10 cellular contexts compared by ENCODE assay signal in genomic region chr20:57717797-57718196, GRCh38. TPM values are rescaled to one million over a fixed set of nuclear protein-coding genes. Genes with fewer than 3 reads are reported as not detected.
DNase-seq lines count a peak whose midpoint lies in the region; ATAC-seq and TF ChIP-seq lines count a peak whose summit lies in the region.
"Had no signal": no experiment of that assay in that cellular context is flagged by ENCODE, and none has a peak within 500 bp of the region (broad histone marks: within the 10 kb centered on the region; RNA-seq: fewer than 3 reads in every experiment).

No MANE protein-coding gene starts in this region.

- BruUV-seq in Caco-2 (replicated peaks; lab: Mats Ljungman, UMichigan): no TSS peak

- no peak overlapping the region for H3K27ac Mint-ChIP-seq in Caco-2 (ENCODE audit: unreplicated experiment)
- peak overlapping the region; percentile 85 for H3K27ac Mint-ChIP-seq in central memory CD8-positive, alpha-beta T cell (ENCODE audit: low read depth)
- H3K27ac Mint-ChIP-seq: activated CD8-positive, alpha-beta T cell treated with anti-CD3 and anti-CD28 coated beads, Interleukin-2, amount 10 ng/mL, durations not matched to agents 7 days and 5 days had no signal

- DNase-seq in Caco-2: no peak
- peak; percentile 52 for DNase-seq in MG63
- DNase-seq in central memory CD8-positive, alpha-beta T cell (ENCODE audit: low spot score in 2 of 2): no peak
- DNase-seq in amniotic stem cell (lab: John Stamatoyannopoulos, UW): no peak
- DNase-seq in T-helper 1 cell: no peak
- no peak for DNase-seq in vagina (ENCODE audit: extremely low spot score in 2 of 2)

- H3K9me3 ChIP-seq in Caco-2 (no peaks in the 10 kb centered on the region), MG63 (no peaks in the 10 kb centered on the region), parathyroid adenoma (ENCODE audit: control insufficient read depth, low read length) (no peaks in the 10 kb centered on the region), vagina (no peaks in the 10 kb centered on the region)

- no peaks in the 10 kb centered on the region for H3K9me3 Mint-ChIP-seq in Caco-2 (ENCODE audit: unreplicated experiment)
- H3K9me3 Mint-ChIP-seq in central memory CD8-positive, alpha-beta T cell: no peaks in the 10 kb centered on the region

- CTCF ChIA-PET in Caco-2 (lab: Charles Lee): interaction anchor here (0.6 to 1.5 kb wide), 4 partner anchors 8 to 387 kb away, joined by 3 to 5 read pairs (median 4); partner anchors contain the start of gene PMEPA1

- no peaks in the 10 kb centered on the region for H3K4me1 Mint-ChIP-seq in Caco-2 (ENCODE audit: low read depth, unreplicated experiment)
- peaks cover 9% of the 10 kb centered on the region for H3K4me1 Mint-ChIP-seq in central memory CD8-positive, alpha-beta T cell

- no peaks in the 10 kb centered on the region for H3K27me3 ChIP-seq in Caco-2 (replicated peaks; ENCODE audit: control insufficient read depth, insufficient read depth, low read length)
- H3K27me3 ChIP-seq in MG63: no peaks in the 10 kb centered on the region
- no peaks in the 10 kb centered on the region for H3K27me3 ChIP-seq in parathyroid adenoma (ENCODE audit: control insufficient read depth, insufficient read depth, low read length)
- H3K27me3 ChIP-seq in vagina: no peaks in the 10 kb centered on the region

- TF ChIP-seq POLR2A in vagina (IDR thresholded peaks at IDR 0.05): no peak

- POLR2A ChIA-PET in Caco-2 (lab: Charles Lee): interaction anchor here (0.6 kb wide), 1 partner anchor 213 kb away, joined by 6 read pairs; no protein-coding TSS in a partner anchor

- no peak for TF ChIP-seq CTCF in Caco-2 (IDR thresholded peaks at IDR 0.05; ENCODE audit: insufficient read depth in 1 of 2, low read depth in 1 of 2, low read length in 1 of 2, severe bottlenecking in 1 of 2, unreplicated experiment in 1 of 2)
- TF ChIP-seq CTCF in parathyroid adenoma (IDR thresholded peaks at IDR 0.05): no peak
- TF ChIP-seq CTCF in vagina (IDR thresholded peaks at IDR 0.05): no peak

- H3K36me3 ChIP-seq in Caco-2 (ENCODE audit: control insufficient read depth, insufficient read depth, low read length) (no peaks in the 10 kb centered on the region), MG63 (no peaks in the 10 kb centered on the region), parathyroid adenoma (ENCODE audit: control insufficient read depth, insufficient read depth, low read length) (no peaks in the 10 kb centered on the region), vagina (no peaks in the 10 kb centered on the region)

- no peak for ATAC-seq in central memory CD8-positive, alpha-beta T cell (replicated peaks; ENCODE audit: extremely low read depth, poor library complexity, severe bottlenecking)
- ATAC-seq in HG02798 (IDR thresholded peaks at IDR 0.05; ENCODE audit: poor library complexity, unreplicated experiment): no peak

- H3K27ac ChIP-seq in parathyroid adenoma: no peak overlapping the region
- H3K27ac ChIP-seq in vagina: no peak overlapping the region

- H3K79me2 ChIP-seq in parathyroid adenoma: no peaks in the 10 kb centered on the region

- peak overlapping the region; percentile 70 for H3K4me3 Mint-ChIP-seq in Caco-2 (ENCODE audit: unreplicated experiment)
- no peak overlapping the region for H3K4me3 Mint-ChIP-seq in central memory CD8-positive, alpha-beta T cell

- peaks cover 16% of the 10 kb centered on the region for H3K27me3 Mint-ChIP-seq in Caco-2 (ENCODE audit: insufficient read depth, unreplicated experiment)
- H3K27me3 Mint-ChIP-seq in central memory CD8-positive, alpha-beta T cell: peaks cover 27% of the 10 kb centered on the region

- intact Hi-C loops in Caco-2 (cut with micrococcal nuclease; ENCODE audit: unreplicated experiment): loop anchor here (1.0 to 5.0 kb wide), 4 partner anchors 7 to 95 kb away; partner anchors contain the start of gene PMEPA1
- intact Hi-C loops in vagina (cut with DNase I): no loop called here

- no peak overlapping the region for H3K9ac ChIP-seq in parathyroid adenoma

- H3K4me1 ChIP-seq in Caco-2: peaks cover 8% of the 10 kb centered on the region
- peaks cover 6% of the 10 kb centered on the region for H3K4me1 ChIP-seq in parathyroid adenoma
- peaks cover 27% of the 10 kb centered on the region for H3K4me1 ChIP-seq in vagina

- H3K36me3 Mint-ChIP-seq in Caco-2 (ENCODE audit: insufficient read depth, unreplicated experiment): peaks cover 6% of the 10 kb centered on the region
- H3K36me3 Mint-ChIP-seq in central memory CD8-positive, alpha-beta T cell (ENCODE audit: insufficient read depth): peaks cover 4% of the 10 kb centered on the region

- peak overlapping the region; percentile 62 for H3K4me2 ChIP-seq in parathyroid adenoma (ENCODE audit: low read length)

- peak overlapping the region; percentile 51 for H2AFZ ChIP-seq in parathyroid adenoma

- H3K4me3 ChIP-seq in Caco-2 (ENCODE audit: low read depth, low read length) (no peak overlapping the region), MG63 (peak overlapping the region; percentile 2), parathyroid adenoma (ENCODE audit: low read depth, low read length) (peak overlapping the region; percentile 30), vagina (peak overlapping the region in 1 of 2 donors; percentile 28)
- H3K4me3 ChIP-seq: lung had no signal

RNA-seq across cellular contexts. Expression of gene PMEPA1, which starts 8.0 kb away (rescaled TPM):
- 3.3 and 3.7 TPM in 2 replicates for total RNA-seq in Caco-2 (2022)
- 3.3 and 3.4 TPM in 2 replicates for total RNA-seq in MG63 (2014; rRNA removed; shearing (Covaris generic); ENCODE audit: low replicate concordance)
- 11.3 TPM for total RNA-seq in vagina
